In the genomic region with DNA sequence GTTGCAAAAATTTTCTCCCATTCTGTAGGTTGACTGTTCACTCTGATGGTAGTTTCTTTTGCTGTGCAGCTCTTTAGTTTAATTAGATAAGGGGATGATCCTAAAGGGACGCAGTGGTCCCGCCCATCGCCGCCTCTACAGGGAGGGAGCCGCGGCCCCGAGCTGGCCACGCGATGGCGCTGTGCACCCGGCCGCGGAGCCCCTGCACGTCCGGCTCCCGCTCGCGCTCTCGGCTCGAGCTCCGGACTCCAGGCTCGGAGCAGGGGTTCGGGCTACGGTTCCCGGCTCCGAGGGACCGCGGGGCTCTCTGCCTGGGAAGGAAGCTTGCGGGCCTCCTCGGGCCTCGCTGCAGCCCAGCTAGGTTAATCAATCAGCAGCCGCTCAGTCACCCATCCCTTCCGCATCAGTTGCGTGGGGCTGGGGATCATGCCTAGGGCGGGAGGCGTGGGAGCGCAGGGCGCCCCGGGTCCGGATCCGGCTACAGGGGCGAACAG, we compare ENCODE assay signal across 8 cellular contexts.
DNase-seq lines count a peak whose midpoint lies in the region; ATAC-seq, FAIRE-seq and TF ChIP-seq lines count a peak whose summit lies in the region.

No MANE protein-coding gene starts in this region.

- TF ChIP-seq CTCF in AG04449 (IDR thresholded peaks at IDR 0.05; ENCODE audit: insufficient read depth, low read length, missing control alignments) (peak; percentile 90), coronary artery (IDR thresholded peaks at IDR 0.05) (peak; percentile 70), liver (IDR thresholded peaks at IDR 0.05; ENCODE audit: low read depth, low read length, missing input control) (peak; percentile 69)

- H3K27ac ChIP-seq in coronary artery = no peak overlapping the region
- no peak overlapping the region for H3K27ac ChIP-seq in liver (ENCODE audit: low read depth in 1 of 2, low read length in 2 of 2)

- H3K4me1 ChIP-seq in liver (ENCODE audit: control insufficient read depth in 4 of 4, insufficient read depth in 4 of 4, low read length in 3 of 4) = peaks cover 2 to 11% (median 9%) of the 10 kb centered on the region in 4 donors

- H3K4me3 ChIP-seq in AG04449 (ENCODE audit: low read depth, low read length) (peak overlapping the region; percentile 49), coronary artery (peak overlapping the region; percentile 68), liver (ENCODE audit: low read depth in 1 of 3, low read length in 3 of 3) (peak overlapping the region in 1 of 3 donors; percentile 45)

- CTCF ChIA-PET in AG04449 (lab: Yijun Ruan, JAX) = interaction anchor here (0.6 to 6.4 kb wide), 57 partner anchors 9 to 1389 kb away, joined by 3 to 88 read pairs (median 4); no protein-coding TSS in a partner anchor

- peak; percentile 82 to 89 for TF ChIP-seq RAD21 in liver (IDR thresholded peaks at IDR 0.05)

- no peak for FAIRE-seq in H54 (lab: Jason Lieb, UNC)

- no peak for TF ChIP-seq POLR2A in H54 (IDR thresholded peaks at IDR 0.05; ENCODE audit: low read depth, low read length)

- H3K27me3 ChIP-seq in liver (ENCODE audit: control insufficient read depth in 4 of 4, insufficient read depth in 4 of 4, low read length in 3 of 4) = peaks cover 0 to 13% (median 4%) of the 10 kb centered on the region in 4 donors

- H3K9me3 ChIP-seq in liver (ENCODE audit: control insufficient read depth in 4 of 4, low read length in 3 of 4) = peaks cover 2 to 9% (median 7%) of the 10 kb centered on the region in 4 donors

- POLR2A ChIA-PET in AG04449 (lab: Yijun Ruan, JAX) = no interaction called here

- ATAC-seq in GM19328 (IDR thresholded peaks at IDR 0.05; ENCODE audit: unreplicated experiment) = peak; percentile 85
- peak; percentile 68 for ATAC-seq in HG03558 (IDR thresholded peaks at IDR 0.05; ENCODE audit: extremely low read depth, unreplicated experiment)

- 4% methylated on average over 42 of the region's 42 CpGs for WGBS in liver

- H3K36me3 ChIP-seq in liver (ENCODE audit: control insufficient read depth in 4 of 4, insufficient read depth in 3 of 4, low read depth in 1 of 4, low read length in 3 of 4) = no peaks in the 10 kb centered on the region

- peak overlapping the region in 1 of 2 donors; percentile 13 for H3K9ac ChIP-seq in liver (ENCODE audit: low read depth in 1 of 2, low read length in 2 of 2)

- DNase-seq in AG04449 (ENCODE audit: low read depth, low spot score) (no peak), coronary artery (ENCODE audit: low spot score) (no peak), H54 (ENCODE audit: insufficient read length, low spot score) (no peak)
- peak; percentile 14 to 17 for DNase-seq in activated CD4-positive, alpha-beta T cell treated with anti-CD3 and anti-CD28 coated beads for 4 hours
- peak; percentile 23 to 67 for DNase-seq in stimulated activated CD4-positive, alpha-beta T cell treated with anti-CD3 and anti-CD28 coated beads, Interleukin-4, amount 100 ng/mL, for 4 hours

TF ChIP-seq in liver, 16 proteins besides CTCF, POLR2A, EP300 and RAD21:
- TF ChIP-seq SP1 (IDR thresholded peaks at IDR 0.05) (no peak), FOXA1 (IDR thresholded peaks at IDR 0.05) (no peak), EGR1 (IDR thresholded peaks at IDR 0.05; ENCODE audit: low read depth in 2 of 2) (no peak), TAF1 (conservative IDR thresholded peaks at IDR 0.05) (no peak), YY1 (IDR thresholded peaks at IDR 0.05) (no peak), HNF4G (IDR thresholded peaks at IDR 0.05) (no peak), ATF3 (IDR thresholded peaks at IDR 0.05) (no peak), FOXA2 (IDR thresholded peaks at IDR 0.05) (no peak), JUND (IDR thresholded peaks at IDR 0.05) (no peak), GABPA (IDR thresholded peaks at IDR 0.05 in 1 of 2, conservative IDR thresholded peaks at IDR 0.05 in 1 of 2) (no peak), HNF4A (conservative IDR thresholded peaks at IDR 0.05) (no peak)
- TF ChIP-seq, protein P1, sequence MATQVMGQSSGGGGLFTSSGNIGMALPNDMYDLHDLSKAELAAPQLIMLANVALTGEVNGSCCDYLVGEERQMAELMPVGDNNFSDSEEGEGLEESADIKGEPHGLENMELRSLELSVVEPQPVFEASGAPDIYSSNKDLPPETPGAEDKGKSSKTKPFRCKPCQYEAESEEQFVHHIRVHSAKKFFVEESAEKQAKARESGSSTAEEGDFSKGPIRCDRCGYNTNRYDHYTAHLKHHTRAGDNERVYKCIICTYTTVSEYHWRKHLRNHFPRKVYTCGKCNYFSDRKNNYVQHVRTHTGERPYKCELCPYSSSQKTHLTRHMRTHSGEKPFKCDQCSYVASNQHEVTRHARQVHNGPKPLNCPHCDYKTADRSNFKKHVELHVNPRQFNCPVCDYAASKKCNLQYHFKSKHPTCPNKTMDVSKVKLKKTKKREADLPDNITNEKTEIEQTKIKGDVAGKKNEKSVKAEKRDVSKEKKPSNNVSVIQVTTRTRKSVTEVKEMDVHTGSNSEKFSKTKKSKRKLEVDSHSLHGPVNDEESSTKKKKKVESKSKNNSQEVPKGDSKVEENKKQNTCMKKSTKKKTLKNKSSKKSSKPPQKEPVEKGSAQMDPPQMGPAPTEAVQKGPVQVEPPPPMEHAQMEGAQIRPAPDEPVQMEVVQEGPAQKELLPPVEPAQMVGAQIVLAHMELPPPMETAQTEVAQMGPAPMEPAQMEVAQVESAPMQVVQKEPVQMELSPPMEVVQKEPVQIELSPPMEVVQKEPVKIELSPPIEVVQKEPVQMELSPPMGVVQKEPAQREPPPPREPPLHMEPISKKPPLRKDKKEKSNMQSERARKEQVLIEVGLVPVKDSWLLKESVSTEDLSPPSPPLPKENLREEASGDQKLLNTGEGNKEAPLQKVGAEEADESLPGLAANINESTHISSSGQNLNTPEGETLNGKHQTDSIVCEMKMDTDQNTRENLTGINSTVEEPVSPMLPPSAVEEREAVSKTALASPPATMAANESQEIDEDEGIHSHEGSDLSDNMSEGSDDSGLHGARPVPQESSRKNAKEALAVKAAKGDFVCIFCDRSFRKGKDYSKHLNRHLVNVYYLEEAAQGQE (IDR thresholded peaks at IDR 0.05) = no peak
- TF ChIP-seq, protein P2, sequence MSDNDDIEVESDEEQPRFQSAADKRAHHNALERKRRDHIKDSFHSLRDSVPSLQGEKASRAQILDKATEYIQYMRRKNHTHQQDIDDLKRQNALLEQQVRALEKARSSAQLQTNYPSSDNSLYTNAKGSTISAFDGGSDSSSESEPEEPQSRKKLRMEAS (IDR thresholded peaks at IDR 0.05) = no peak

Comparison
In these comparisons a context has a peak if more than half of its experiments do, and no peak if none do; other contexts are left out.
1. DNase-seq: peak in activated CD4-positive, alpha-beta T cell treated with anti-CD3 and anti-CD28 coated beads for 4 hours (2 of 2) and stimulated activated CD4-positive, alpha-beta T cell treated with anti-CD3 and anti-CD28 coated beads, Interleukin-4, amount 100 ng/mL, for 4 hours (2 of 2); none in AG04449 (single experiment), coronary artery (single experiment) and H54 (single experiment).
2. Peak in every context shown above with its lines, with median percentiles within 50 percentile points of each other: CTCF ChIP-seq.